Comparison of ENCODE assay signal across 16 cellular contexts in the genomic region with DNA sequence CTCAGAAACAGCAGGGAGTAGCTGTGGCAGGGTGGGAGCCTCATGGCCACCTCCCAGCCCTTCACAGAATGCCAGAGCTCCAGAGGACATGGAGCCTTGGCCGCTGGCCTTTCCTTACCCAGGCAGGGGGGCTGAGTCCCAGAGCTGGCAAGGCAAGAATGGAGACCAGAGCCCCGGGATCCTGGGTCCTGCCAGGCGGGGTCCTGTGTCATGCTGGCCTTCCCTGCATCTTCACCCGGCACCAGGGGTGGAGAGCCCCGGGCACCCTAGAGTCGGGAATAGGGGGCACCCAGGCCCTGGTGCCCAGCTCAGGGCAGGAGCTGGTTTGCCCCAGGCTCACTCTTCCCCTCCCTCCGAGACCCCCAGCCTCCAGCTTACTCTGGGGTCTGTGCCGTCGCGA.
A peak's percentile ranks its signal among the peaks of the same experiment; 100 is the strongest.
DNase-seq lines count a peak whose midpoint lies in the region; ATAC-seq and TF ChIP-seq lines count a peak whose summit lies in the region.
"Had no signal": no experiment of that assay in that cellular context is flagged by ENCODE, and none has a peak within 500 bp of the region (broad histone marks: within the 10 kb centered on the region; RNA-seq: fewer than 3 reads in every experiment).

No MANE protein-coding gene starts in this region.

- no peak for ATAC-seq in left lobe of liver
- ATAC-seq in HG02759 (IDR thresholded peaks at IDR 0.05; ENCODE audit: unreplicated experiment): no peak

- no peaks in the 10 kb centered on the region for H3K36me3 ChIP-seq in osteoblast (ENCODE audit: insufficient read depth, low read length)
- no peaks in the 10 kb centered on the region for H3K36me3 ChIP-seq in thyroid gland
- H3K36me3 ChIP-seq: HAP-1 had no signal

- no peaks in the 10 kb centered on the region for H3K36me3 Mint-ChIP-seq in chondrocyte (ENCODE audit: low read depth)
- H3K36me3 Mint-ChIP-seq: CD4-positive, alpha-beta memory T cell had no signal

- H3K9me3 ChIP-seq in osteoblast (ENCODE audit: low read depth, low read length) (no peaks in the 10 kb centered on the region), thyroid gland (no peaks in the 10 kb centered on the region)
- H3K9me3 ChIP-seq: HAP-1 had no signal

- H3K27me3 ChIP-seq in osteoblast (ENCODE audit: insufficient read depth, low read length) (no peaks in the 10 kb centered on the region), thyroid gland (no peaks in the 10 kb centered on the region)

- no peak overlapping the region for H3K27ac Mint-ChIP-seq in chondrocyte (ENCODE audit: unreplicated experiment)
- H3K27ac Mint-ChIP-seq: CD4-positive, alpha-beta memory T cell; HFFc6 had no signal

- no peaks in the 10 kb centered on the region for H3K9me3 Mint-ChIP-seq in chondrocyte (ENCODE audit: low read depth)
- H3K9me3 Mint-ChIP-seq: CD4-positive, alpha-beta memory T cell had no signal

- no peaks in the 10 kb centered on the region for H4K20me1 ChIP-seq in osteoblast (ENCODE audit: insufficient read depth, low read length)

- peaks cover 17% of the 10 kb centered on the region for H3K27me3 Mint-ChIP-seq in chondrocyte (ENCODE audit: low read depth)

- no peak overlapping the region for H3K27ac ChIP-seq in osteoblast (ENCODE audit: low read depth, low read length)
- H3K27ac ChIP-seq in thyroid gland: peak overlapping the region in 2 of 3 donors; percentile 81 to 82

- no peaks in the 10 kb centered on the region for H3K4me1 Mint-ChIP-seq in chondrocyte (ENCODE audit: low read depth)
- H3K4me1 Mint-ChIP-seq: CD4-positive, alpha-beta memory T cell had no signal

- H3K4me3 ChIP-seq in osteoblast (ENCODE audit: insufficient read depth, low read length) (no peak overlapping the region), thyroid gland (replicated peaks in 1 of 3) (no peak overlapping the region)
- H3K4me3 ChIP-seq: HAP-1 had no signal

- no peak overlapping the region for H3K4me3 Mint-ChIP-seq in chondrocyte (ENCODE audit: unreplicated experiment)
- H3K4me3 Mint-ChIP-seq: HFFc6 had no signal

- TF ChIP-seq CTCF in chondrocyte (IDR thresholded peaks at IDR 0.05): no peak
- no peak for TF ChIP-seq CTCF in osteoblast (IDR thresholded peaks at IDR 0.05; ENCODE audit: extremely low read depth, low read depth, low read length)
- no peak for TF ChIP-seq CTCF in thyroid gland (IDR thresholded peaks at IDR 0.05)

- no peaks in the 10 kb centered on the region for H3K79me2 ChIP-seq in osteoblast (ENCODE audit: insufficient read depth, low read length)

- no peak overlapping the region for H3K4me2 ChIP-seq in osteoblast (ENCODE audit: insufficient read depth, low read length)

- intact Hi-C loops in thyroid gland (cut with DNase I): no loop called here

- peak; percentile 70 for DNase-seq in chondrocyte (ENCODE audit: low spot score)
- DNase-seq in osteoblast (ENCODE audit: insufficient read length, low spot score, missing footprints): peak; percentile 53
- no peak for DNase-seq in thyroid gland
- no peak for DNase-seq in left lobe of liver (ENCODE audit: low spot score)
- DNase-seq in NCI-H774 (lab: John Stamatoyannopoulos, UW): no peak
- DNase-seq: C1 segment of cervical spinal cord; Calu3; CD4-positive, alpha-beta memory T cell; COR-L47; DMS53; DMS79 treated with DMSO at 0.1 percent for 48 hours; GF-D8; GOT3; HFFc6 had no signal

- no peak overlapping the region for H2AFZ ChIP-seq in osteoblast (ENCODE audit: low read length)

- WGBS in thyroid gland, 2 donors: 89 to 97% methylated on average over 8 to 10 of the region's 10 CpGs

- H3K4me1 ChIP-seq in osteoblast (ENCODE audit: insufficient read depth, low read length) (no peaks in the 10 kb centered on the region), thyroid gland (peaks cover 23 to 45% of the 10 kb centered on the region in 2 donors)
- H3K4me1 ChIP-seq: HAP-1 had no signal

- no peak for TF ChIP-seq POLR2A in thyroid gland (IDR thresholded peaks at IDR 0.05)

Comparison
In these comparisons a context has a peak if more than half of its experiments do, and no peak if none do; other contexts are left out.
1. DNase-seq: peak in chondrocyte (single experiment) and osteoblast (single experiment); none in thyroid gland (0 of 2), left lobe of liver (single experiment) and NCI-H774 (single experiment).